In genomic region chr2:70977605-70978205, GRCh38 we compare ENCODE assay signal across 8 cellular contexts. TPM values are rescaled to one million over a fixed set of nuclear protein-coding genes. Genes with fewer than 3 reads are reported as not detected.
A peak's percentile ranks its signal among the peaks of the same experiment; 100 is the strongest.
DNase-seq lines count a peak whose midpoint lies in the region; ATAC-seq and TF ChIP-seq lines count a peak whose summit lies in the region.

No MANE protein-coding gene starts in this region.

- H3K27ac Mint-ChIP-seq in IgD-negative memory B cell = peak overlapping the region; percentile 47 to 97 (median 90)

- H2AFZ ChIP-seq in fibroblast of lung (ENCODE audit: low read length) = no peak overlapping the region

- peak overlapping the region; percentile 82 to 98 (median 92) for H3K4me3 Mint-ChIP-seq in IgD-negative memory B cell

- no peaks in the 10 kb centered on the region for H4K20me1 ChIP-seq in fibroblast of lung (ENCODE audit: control insufficient read depth, extremely low read depth, insufficient read depth, low read length)

- H3K9me3 ChIP-seq in fibroblast of lung (ENCODE audit: control insufficient read depth, insufficient read depth, low read depth, low read length) (no peaks in the 10 kb centered on the region), neutrophil (no peaks in the 10 kb centered on the region)

- peak overlapping the region; percentile 97 for H3K4me2 ChIP-seq in fibroblast of lung (ENCODE audit: extremely low read depth, insufficient read depth, low read length)

- no peak for TF ChIP-seq CTCF in WI38 (IDR thresholded peaks at IDR 0.05; ENCODE audit: low read depth, low read length)
- no peak for TF ChIP-seq CTCF in fibroblast of lung (conservative IDR thresholded peaks at IDR 0.05 in 1 of 2, IDR thresholded peaks at IDR 0.05 in 1 of 2; ENCODE audit: low read depth in 1 of 2, low read length in 2 of 2)
- no peak for TF ChIP-seq CTCF in neutrophil (IDR thresholded peaks at IDR 0.05)

- H3K4me1 Mint-ChIP-seq in IgD-negative memory B cell = peaks cover 10 to 13% (median 11%) of the 10 kb centered on the region in 3 donors

- H3K4me3 ChIP-seq in WI38 (ENCODE audit: low read depth, low read length) = peak overlapping the region; percentile 65
- H3K4me3 ChIP-seq in fibroblast of lung (replicated peaks in 1 of 4; ENCODE audit: control extremely low read depth in 1 of 4, insufficient read depth in 1 of 4, low read depth in 3 of 4, low read length in 4 of 4) = peak overlapping the region; percentile 61 to 73 (median 64)
- peak overlapping the region; percentile 68 to 77 for H3K4me3 ChIP-seq in neutrophil (ENCODE audit: low read depth in 1 of 2, low read length in 1 of 2)

- H3K27me3 ChIP-seq in fibroblast of lung (ENCODE audit: control insufficient read depth, insufficient read depth, low read length) (no peaks in the 10 kb centered on the region), neutrophil (peaks cover 65% of the 10 kb centered on the region)

- H3K27ac ChIP-seq in fibroblast of lung (ENCODE audit: insufficient read depth, low read length) = peak overlapping the region; percentile 96
- H3K27ac ChIP-seq in neutrophil = peak overlapping the region; percentile 64

- DNase-seq in CD1c-positive myeloid dendritic cell (ENCODE audit: extremely low spot score) = peak; percentile 51
- peak; percentile 85 to 96 for DNase-seq in fibroblast of lung (ENCODE audit: low read depth in 2 of 2)
- DNase-seq in globus pallidus (ENCODE audit: low spot score) = no peak
- no peak for DNase-seq in epidermal melanocyte (ENCODE audit: insufficient read length, low spot score)

- H3K36me3 ChIP-seq in fibroblast of lung (ENCODE audit: control insufficient read depth, insufficient read depth, low read length) (no peaks in the 10 kb centered on the region), neutrophil (no peaks in the 10 kb centered on the region)

- no peaks in the 10 kb centered on the region for H3K27me3 Mint-ChIP-seq in IgD-negative memory B cell

- H3K4me1 ChIP-seq in fibroblast of lung (ENCODE audit: control insufficient read depth, extremely low read depth, insufficient read depth, low read length) = peaks cover 6% of the 10 kb centered on the region
- H3K4me1 ChIP-seq in neutrophil (ENCODE audit: control insufficient read depth in 1 of 2, insufficient read depth in 1 of 2, low read depth in 1 of 2, low read length in 1 of 2) = peaks cover 13 to 21% of the 10 kb centered on the region in 2 experiments

- no peaks in the 10 kb centered on the region for H3K9me3 Mint-ChIP-seq in IgD-negative memory B cell

- no peaks in the 10 kb centered on the region for H3K36me3 Mint-ChIP-seq in IgD-negative memory B cell

- no peaks in the 10 kb centered on the region for H3K79me2 ChIP-seq in fibroblast of lung (ENCODE audit: control insufficient read depth, insufficient read depth, low read length)

- no peak for ATAC-seq in GM18502 (IDR thresholded peaks at IDR 0.05; ENCODE audit: poor library complexity, unreplicated experiment)

- no peak overlapping the region for H3K9ac ChIP-seq in fibroblast of lung (ENCODE audit: insufficient read depth, low read length)

RNA-seq across cellular contexts. Expression of gene ANKRD53, which starts 0.7 kb away (rescaled TPM):
- polyA plus RNA-seq in IgD-negative memory B cell (not detected), fibroblast of lung (0.58 and 2.0 TPM in 2 replicates)
- total RNA-seq in fibroblast of lung = 0.26 and 1.3 TPM in 2 replicates
- polyA plus RNA-seq in fibroblast of lung (2012) = 1.4 and 3.0 TPM in 2 replicates
- polyA minus RNA-seq in fibroblast of lung (ENCODE audit: low replicate concordance) = 0.55 and 10.7 TPM in 2 replicates

RNA-seq across cellular contexts. Expression of gene TEX261, which starts 17.0 kb away (rescaled TPM):
- polyA plus RNA-seq in IgD-negative memory B cell (24.9 TPM), fibroblast of lung (72.6 and 96.1 TPM in 2 replicates)
- total RNA-seq in fibroblast of lung = 20.5 and 33.0 TPM in 2 replicates
- 54.4 and 69.7 TPM in 2 replicates for polyA plus RNA-seq in fibroblast of lung (2012)
- polyA minus RNA-seq in fibroblast of lung (ENCODE audit: low replicate concordance) = 216 TPM in 2 replicates

RNA-seq across cellular contexts. Expression of gene ATP6V1B1, which starts 42.0 kb away (rescaled TPM):
- polyA plus RNA-seq in IgD-negative memory B cell (not detected), fibroblast of lung (0.85 and 1.0 TPM in 2 replicates)
- total RNA-seq in fibroblast of lung = 0.77 and 2.1 TPM in 2 replicates
- polyA plus RNA-seq in fibroblast of lung (2012) = 0.44 and 0.55 TPM in 2 replicates
- 4.4 TPM in 1 of 2 replicates, not detected in the other for polyA minus RNA-seq in fibroblast of lung (ENCODE audit: low replicate concordance)

Comparison
In these comparisons a context has a peak if more than half of its experiments do, and no peak if none do; other contexts are left out.
1. DNase-seq: peak in CD1c-positive myeloid dendritic cell (single experiment) and fibroblast of lung (2 of 2); none in globus pallidus (single experiment) and epidermal melanocyte (single experiment).
2. Peak in every context shown above with its lines, with median percentiles within 50 percentile points of each other: H3K4me3 ChIP-seq.